In genomic region chr6:44226368-44227137, GRCh38 we compare ENCODE assay signal across 8 cellular contexts. TPM values are rescaled to one million over a fixed set of nuclear protein-coding genes. Genes with fewer than 3 reads are reported as not detected.
DNase-seq lines count a peak whose midpoint lies in the region; ATAC-seq and TF ChIP-seq lines count a peak whose summit lies in the region.
"Had no signal": no experiment of that assay in that cellular context is flagged by ENCODE, and none has a peak within 500 bp of the region (broad histone marks: within the 10 kb centered on the region; RNA-seq: fewer than 3 reads in every experiment).

No MANE protein-coding gene starts in this region.

- H3K36me3 ChIP-seq in endodermal cell (ENCODE audit: control insufficient read depth, insufficient read depth, low read length) = peaks cover 7% of the 10 kb centered on the region
- peaks cover 38% of the 10 kb centered on the region for H3K36me3 ChIP-seq in HAP-1 (replicated peaks)

- no peaks in the 10 kb centered on the region for H3K27me3 Mint-ChIP-seq in endodermal cell (ENCODE audit: insufficient read depth)

- peaks cover 27% of the 10 kb centered on the region for H3K36me3 Mint-ChIP-seq in endodermal cell (ENCODE audit: low read depth)

- H3K27ac Mint-ChIP-seq in endodermal cell = peak overlapping the region; percentile 14
- H3K27ac Mint-ChIP-seq: activated T-cell treated with anti-CD3 and anti-CD28 coated beads, Interleukin-2, amount 50 U/mL, for 72 hours had no signal

- H3K4me3 ChIP-seq in endodermal cell (ENCODE audit: low read length) (no peak overlapping the region), HAP-1 (no peak overlapping the region)

- 56 to 80% methylated on average over 6 to 15 of the region's 15 CpGs for WGBS in endodermal cell (ENCODE audit: insufficient coverage in 1 of 2, insufficient read length in 1 of 2), 2 experiments

- in situ Hi-C loops in HAP-1 (cut with MboI; ENCODE audit: low sequenced_read_pairs) = no loop called here

- no peak overlapping the region for H3K27ac ChIP-seq in endodermal cell (ENCODE audit: low read depth, low read length)

- no peaks in the 10 kb centered on the region for H3K9me3 Mint-ChIP-seq in endodermal cell
- H3K9me3 Mint-ChIP-seq: activated T-cell treated with anti-CD3 and anti-CD28 coated beads, Interleukin-2, amount 50 U/mL, for 72 hours had no signal

- H3K27me3 ChIP-seq in endodermal cell (ENCODE audit: control insufficient read depth, insufficient read depth, low read length, poor library complexity, severe bottlenecking) = no peaks in the 10 kb centered on the region
- H3K27me3 ChIP-seq in HAP-1 (ENCODE audit: low read depth) = no peaks in the 10 kb centered on the region

- H3K9me3 ChIP-seq in endodermal cell (ENCODE audit: control insufficient read depth, low read length) (no peaks in the 10 kb centered on the region), HAP-1 (no peaks in the 10 kb centered on the region)

- peaks cover 36% of the 10 kb centered on the region for H3K4me1 Mint-ChIP-seq in endodermal cell

- peak; percentile 23 for ATAC-seq in sciatic nerve
- ATAC-seq: activated T-cell treated with anti-CD3 and anti-CD28 coated beads, Interleukin-2, amount 50 U/mL, for 72 hours had no signal

- no peak overlapping the region for H3K9ac ChIP-seq in endodermal cell (ENCODE audit: extremely low read depth, low read length, poor library complexity, severe bottlenecking)

- peak overlapping the region; percentile 76 for H3K4me3 Mint-ChIP-seq in endodermal cell

- intact Hi-C loops in sciatic nerve (cut with DNase I) = no loop called here

- H3K4me1 ChIP-seq in endodermal cell (ENCODE audit: control insufficient read depth, insufficient read depth, low read length) (peaks cover 14% of the 10 kb centered on the region), HAP-1 (peaks cover 24% of the 10 kb centered on the region)

- DNase-seq in NCI-H69 (lab: John Stamatoyannopoulos, UW) (peak; percentile 29), endodermal cell (peak; percentile 49), sciatic nerve (ENCODE audit: low spot score) (peak; percentile 64), globus pallidus (ENCODE audit: low spot score) (no peak), HuH-7 (ENCODE audit: low spot score) (no peak), HAP-1 (ENCODE audit: low spot score in 2 of 2) (no peak)
- DNase-seq: activated T-cell treated with anti-CD3 and anti-CD28 coated beads, Interleukin-2, amount 50 U/mL, for 72 hours; NCI-H510A had no signal

- TF ChIP-seq CTCF in endodermal cell (conservative IDR thresholded peaks at IDR 0.05) = no peak

RNA-seq across cellular contexts. Expression of gene SLC29A1, which starts 3.2 kb away (rescaled TPM):
- 100 to 1,000 TPM; 129 to 155 TPM for total RNA-seq in endodermal cell
- 65.0 TPM for polyA plus RNA-seq in endodermal cell (2013, experiment 1 of 2)
- polyA plus RNA-seq in endodermal cell (2013, experiment 2 of 2) = 58.4 TPM
- 71.7 TPM for total RNA-seq in sciatic nerve

RNA-seq across cellular contexts. Expression of gene MYMX, which starts 9.8 kb away (rescaled TPM):
- 1 to 10 TPM; 1.7 to 1.8 TPM for total RNA-seq in endodermal cell
- 1.1 TPM for polyA plus RNA-seq in endodermal cell (2013, experiment 1 of 2)
- 0.83 TPM for polyA plus RNA-seq in endodermal cell (2013, experiment 2 of 2)
- total RNA-seq in sciatic nerve = 2.1 TPM
- total RNA-seq: activated T-cell treated with anti-CD3 and anti-CD28 coated beads, Interleukin-2, amount 50 U/mL, for 72 hours had no signal

RNA-seq across cellular contexts. Expression of gene HSP90AB1, which starts 20.3 kb away (rescaled TPM):
- total RNA-seq in endodermal cell (1,000 to 10,000 TPM; 1,356 to 1,422 TPM), sciatic nerve (470 TPM)
- 1,137 TPM for polyA plus RNA-seq in endodermal cell (2013, experiment 1 of 2)
- 1,046 TPM for polyA plus RNA-seq in endodermal cell (2013, experiment 2 of 2)

RNA-seq across cellular contexts. Expression of gene SLC35B2, which starts 30.8 kb away (rescaled TPM):
- total RNA-seq in endodermal cell = 10 to 100 TPM; 52.5 to 54.3 TPM
- 42.1 TPM for polyA plus RNA-seq in endodermal cell (2013, experiment 1 of 2)
- 39.6 TPM for polyA plus RNA-seq in endodermal cell (2013, experiment 2 of 2)
- 26.8 TPM for total RNA-seq in sciatic nerve

RNA-seq across cellular contexts. Expression of gene NFKBIE, which starts 38.8 kb away (rescaled TPM):
- 10 to 100 TPM in 1 of 2 donors, 1 to 10 TPM in 1; 8.3 to 11.0 TPM for total RNA-seq in endodermal cell
- 8.9 TPM for polyA plus RNA-seq in endodermal cell (2013, experiment 1 of 2)
- 5.6 TPM for polyA plus RNA-seq in endodermal cell (2013, experiment 2 of 2)
- 9.1 TPM for total RNA-seq in sciatic nerve

Comparison
In these comparisons a context has a peak if more than half of its experiments do, and no peak if none do; other contexts are left out.
1. DNase-seq: peak in NCI-H69 (single experiment), endodermal cell (single experiment) and sciatic nerve (single experiment); none in globus pallidus (single experiment), HuH-7 (single experiment) and HAP-1 (0 of 2).